Comparison of ENCODE assay signal across 1 cellular context in the genomic region with DNA sequence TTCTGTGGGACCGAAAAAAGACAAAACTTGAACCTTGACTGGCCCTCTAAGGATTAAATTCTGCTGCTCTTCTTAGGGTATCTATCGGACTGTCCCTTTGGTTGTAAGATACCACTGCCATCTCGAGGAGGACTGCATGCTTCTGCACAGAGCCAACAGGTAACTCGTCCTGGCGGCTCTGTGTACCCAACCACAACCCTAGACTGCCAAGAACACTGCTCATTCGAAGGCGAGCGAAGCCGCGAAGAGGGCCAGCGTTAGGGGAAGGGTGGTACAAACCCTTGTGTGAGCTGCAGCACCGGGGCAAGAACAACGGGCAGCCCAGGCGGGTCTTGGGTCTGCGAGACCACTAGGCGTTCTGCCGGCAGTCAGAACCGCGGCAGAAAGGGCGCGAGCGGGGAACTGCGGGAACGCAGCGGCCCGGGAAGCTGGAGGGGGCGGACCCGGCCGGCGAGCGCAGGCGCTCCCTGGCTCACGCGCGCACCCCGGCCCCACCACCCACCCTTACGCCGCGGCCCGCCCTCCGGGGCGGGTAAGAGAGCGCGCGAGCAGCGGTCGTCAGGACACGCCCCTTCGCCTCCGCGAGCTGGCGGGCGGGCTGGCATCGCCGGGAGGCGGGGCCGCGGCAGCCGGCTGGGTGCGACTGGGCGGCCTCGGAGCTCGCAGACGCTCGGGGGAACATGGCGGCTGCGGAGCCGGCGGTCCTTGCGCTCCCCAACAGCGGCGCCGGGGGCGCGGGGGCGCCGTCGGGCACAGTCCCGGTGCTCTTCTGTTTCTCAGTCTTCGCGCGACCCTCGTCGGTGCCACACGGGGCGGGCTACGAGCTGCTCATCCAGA.
TF ChIP-seq lines count a peak whose summit lies in the region.

A gene (plus strand): TSS at position 663 of the 837 bp plus-strand sequence. CDS start 18 bp downstream, at position 681.

TF ChIP-seq in HepG2, 621 proteins besides CTCF, POLR2A, EP300 and RAD21 (continued from another document and continues in another):
- TF ChIP-seq ZNF292 (CRISPR knock-in tag; IDR thresholded peaks at IDR 0.05; ENCODE audit: borderline replicate concordance, low read depth) (peak; percentile 47; the same call in 1 of the 2 replicates), ARNTL (CRISPR knock-in tag; IDR thresholded peaks at IDR 0.05) (peak; percentile 68; the same call in 1 of the 2 replicates), SP5 (CRISPR knock-in tag; IDR thresholded peaks at IDR 0.05; ENCODE audit: borderline replicate concordance, low read depth) (peak; percentile 60), CHD2 (IDR thresholded peaks at IDR 0.05; ENCODE audit: low read depth, low read length) (peak; percentile 32; the same call in 1 of the 2 replicates), RNF2 (conservative IDR thresholded peaks at IDR 0.05; ENCODE audit: low read depth) (peak; percentile 73), ONECUT2 (CRISPR knock-in tag; IDR thresholded peaks at IDR 0.05) (no peak), IRF2 (CRISPR knock-in tag; IDR thresholded peaks at IDR 0.05) (0 out of 2 replicates have a peak, but pooled peaks have one; percentile 69), POLR2G (IDR thresholded peaks at IDR 0.05; ENCODE audit: low read depth, low read length) (peak; percentile 71), AHR (CRISPR knock-in tag; IDR thresholded peaks at IDR 0.05) (0 out of 2 replicates have a peak, but pooled peaks have one; percentile 45), KMT2A (CRISPR knock-in tag; IDR thresholded peaks at IDR 0.05) (0 out of 2 replicates have a peak, but pooled peaks have one; percentile 33), ZNF816 (CRISPR knock-in tag; IDR thresholded peaks at IDR 0.05; ENCODE audit: borderline replicate concordance) (peak; percentile 84; the same call in 1 of the 2 replicates), ATF7-NPFF (CRISPR knock-in tag; IDR thresholded peaks at IDR 0.05; ENCODE audit: low read depth) (peak; percentile 20), ZNF605 (CRISPR knock-in tag; IDR thresholded peaks at IDR 0.05) (peak; percentile 4; the same call in 1 of the 2 replicates), ZNF777 (CRISPR knock-in tag; IDR thresholded peaks at IDR 0.05) (peak; percentile 89), ZNF430 (CRISPR knock-in tag; IDR thresholded peaks at IDR 0.05) (0 out of 2 replicates have a peak, but pooled peaks have one; percentile 67), ZNF335 (CRISPR knock-in tag; IDR thresholded peaks at IDR 0.05) (no peak), ZNF678 (CRISPR knock-in tag; IDR thresholded peaks at IDR 0.05) (peak; percentile 56; the same call in 1 of the 2 replicates), ZNF670 (CRISPR knock-in tag; IDR thresholded peaks at IDR 0.05; ENCODE audit: borderline replicate concordance) (peak; percentile 76; the same call in 1 of the 2 replicates), CENPT (CRISPR knock-in tag; IDR thresholded peaks at IDR 0.05; ENCODE audit: low read depth) (0 out of 2 replicates have a peak, but pooled peaks have one; percentile 49), RORA (CRISPR knock-in tag; IDR thresholded peaks at IDR 0.05) (no peak), ZNF367 (CRISPR knock-in tag; IDR thresholded peaks at IDR 0.05; ENCODE audit: borderline replicate concordance) (0 out of 2 replicates have a peak, but pooled peaks have one; percentile 27), HNF4A (CRISPR knock-in tag; IDR thresholded peaks at IDR 0.05) (no peak), ZNF230 (CRISPR knock-in tag; IDR thresholded peaks at IDR 0.05) (0 out of 2 replicates have a peak, but pooled peaks have one; percentile 45), HNF4G (IDR thresholded peaks at IDR 0.05; ENCODE audit: borderline replicate concordance, low read depth, low read length) (peak; percentile 35; the same call in 1 of the 2 replicates), HNF4G (CRISPR knock-in tag; IDR thresholded peaks at IDR 0.05; ENCODE audit: borderline replicate concordance, low read depth) (no peak), SOX6 (IDR thresholded peaks at IDR 0.05) (no peak), SOX6 (CRISPR knock-in tag; IDR thresholded peaks at IDR 0.05) (0 out of 2 replicates have a peak, but pooled peaks have one; percentile 10), TEAD3 (CRISPR knock-in tag; optimal IDR thresholded peaks at IDR 0.05; ENCODE audit: borderline replicate concordance) (peak; percentile 41)
- TF ChIP-seq, protein P1, sequence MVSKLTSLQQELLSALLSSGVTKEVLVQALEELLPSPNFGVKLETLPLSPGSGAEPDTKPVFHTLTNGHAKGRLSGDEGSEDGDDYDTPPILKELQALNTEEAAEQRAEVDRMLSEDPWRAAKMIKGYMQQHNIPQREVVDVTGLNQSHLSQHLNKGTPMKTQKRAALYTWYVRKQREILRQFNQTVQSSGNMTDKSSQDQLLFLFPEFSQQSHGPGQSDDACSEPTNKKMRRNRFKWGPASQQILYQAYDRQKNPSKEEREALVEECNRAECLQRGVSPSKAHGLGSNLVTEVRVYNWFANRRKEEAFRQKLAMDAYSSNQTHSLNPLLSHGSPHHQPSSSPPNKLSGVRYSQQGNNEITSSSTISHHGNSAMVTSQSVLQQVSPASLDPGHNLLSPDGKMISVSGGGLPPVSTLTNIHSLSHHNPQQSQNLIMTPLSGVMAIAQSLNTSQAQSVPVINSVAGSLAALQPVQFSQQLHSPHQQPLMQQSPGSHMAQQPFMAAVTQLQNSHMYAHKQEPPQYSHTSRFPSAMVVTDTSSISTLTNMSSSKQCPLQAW (CRISPR knock-in tag; IDR thresholded peaks at IDR 0.05): 0 out of 2 replicates have a peak, but pooled peaks have one; percentile 38
- TF ChIP-seq, protein P2, sequence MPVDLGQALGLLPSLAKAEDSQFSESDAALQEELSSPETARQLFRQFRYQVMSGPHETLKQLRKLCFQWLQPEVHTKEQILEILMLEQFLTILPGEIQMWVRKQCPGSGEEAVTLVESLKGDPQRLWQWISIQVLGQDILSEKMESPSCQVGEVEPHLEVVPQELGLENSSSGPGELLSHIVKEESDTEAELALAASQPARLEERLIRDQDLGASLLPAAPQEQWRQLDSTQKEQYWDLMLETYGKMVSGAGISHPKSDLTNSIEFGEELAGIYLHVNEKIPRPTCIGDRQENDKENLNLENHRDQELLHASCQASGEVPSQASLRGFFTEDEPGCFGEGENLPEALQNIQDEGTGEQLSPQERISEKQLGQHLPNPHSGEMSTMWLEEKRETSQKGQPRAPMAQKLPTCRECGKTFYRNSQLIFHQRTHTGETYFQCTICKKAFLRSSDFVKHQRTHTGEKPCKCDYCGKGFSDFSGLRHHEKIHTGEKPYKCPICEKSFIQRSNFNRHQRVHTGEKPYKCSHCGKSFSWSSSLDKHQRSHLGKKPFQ (CRISPR knock-in tag; IDR thresholded peaks at IDR 0.05; ENCODE audit: insufficient replicate concordance): peak; percentile 29
- TF ChIP-seq, protein P3, sequence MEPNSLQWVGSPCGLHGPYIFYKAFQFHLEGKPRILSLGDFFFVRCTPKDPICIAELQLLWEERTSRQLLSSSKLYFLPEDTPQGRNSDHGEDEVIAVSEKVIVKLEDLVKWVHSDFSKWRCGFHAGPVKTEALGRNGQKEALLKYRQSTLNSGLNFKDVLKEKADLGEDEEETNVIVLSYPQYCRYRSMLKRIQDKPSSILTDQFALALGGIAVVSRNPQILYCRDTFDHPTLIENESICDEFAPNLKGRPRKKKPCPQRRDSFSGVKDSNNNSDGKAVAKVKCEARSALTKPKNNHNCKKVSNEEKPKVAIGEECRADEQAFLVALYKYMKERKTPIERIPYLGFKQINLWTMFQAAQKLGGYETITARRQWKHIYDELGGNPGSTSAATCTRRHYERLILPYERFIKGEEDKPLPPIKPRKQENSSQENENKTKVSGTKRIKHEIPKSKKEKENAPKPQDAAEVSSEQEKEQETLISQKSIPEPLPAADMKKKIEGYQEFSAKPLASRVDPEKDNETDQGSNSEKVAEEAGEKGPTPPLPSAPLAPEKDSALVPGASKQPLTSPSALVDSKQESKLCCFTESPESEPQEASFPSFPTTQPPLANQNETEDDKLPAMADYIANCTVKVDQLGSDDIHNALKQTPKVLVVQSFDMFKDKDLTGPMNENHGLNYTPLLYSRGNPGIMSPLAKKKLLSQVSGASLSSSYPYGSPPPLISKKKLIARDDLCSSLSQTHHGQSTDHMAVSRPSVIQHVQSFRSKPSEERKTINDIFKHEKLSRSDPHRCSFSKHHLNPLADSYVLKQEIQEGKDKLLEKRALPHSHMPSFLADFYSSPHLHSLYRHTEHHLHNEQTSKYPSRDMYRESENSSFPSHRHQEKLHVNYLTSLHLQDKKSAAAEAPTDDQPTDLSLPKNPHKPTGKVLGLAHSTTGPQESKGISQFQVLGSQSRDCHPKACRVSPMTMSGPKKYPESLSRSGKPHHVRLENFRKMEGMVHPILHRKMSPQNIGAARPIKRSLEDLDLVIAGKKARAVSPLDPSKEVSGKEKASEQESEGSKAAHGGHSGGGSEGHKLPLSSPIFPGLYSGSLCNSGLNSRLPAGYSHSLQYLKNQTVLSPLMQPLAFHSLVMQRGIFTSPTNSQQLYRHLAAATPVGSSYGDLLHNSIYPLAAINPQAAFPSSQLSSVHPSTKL (CRISPR knock-in tag; IDR thresholded peaks at IDR 0.05): peak; percentile 15; the same call in 1 of the 2 replicates
- TF ChIP-seq, protein P4, sequence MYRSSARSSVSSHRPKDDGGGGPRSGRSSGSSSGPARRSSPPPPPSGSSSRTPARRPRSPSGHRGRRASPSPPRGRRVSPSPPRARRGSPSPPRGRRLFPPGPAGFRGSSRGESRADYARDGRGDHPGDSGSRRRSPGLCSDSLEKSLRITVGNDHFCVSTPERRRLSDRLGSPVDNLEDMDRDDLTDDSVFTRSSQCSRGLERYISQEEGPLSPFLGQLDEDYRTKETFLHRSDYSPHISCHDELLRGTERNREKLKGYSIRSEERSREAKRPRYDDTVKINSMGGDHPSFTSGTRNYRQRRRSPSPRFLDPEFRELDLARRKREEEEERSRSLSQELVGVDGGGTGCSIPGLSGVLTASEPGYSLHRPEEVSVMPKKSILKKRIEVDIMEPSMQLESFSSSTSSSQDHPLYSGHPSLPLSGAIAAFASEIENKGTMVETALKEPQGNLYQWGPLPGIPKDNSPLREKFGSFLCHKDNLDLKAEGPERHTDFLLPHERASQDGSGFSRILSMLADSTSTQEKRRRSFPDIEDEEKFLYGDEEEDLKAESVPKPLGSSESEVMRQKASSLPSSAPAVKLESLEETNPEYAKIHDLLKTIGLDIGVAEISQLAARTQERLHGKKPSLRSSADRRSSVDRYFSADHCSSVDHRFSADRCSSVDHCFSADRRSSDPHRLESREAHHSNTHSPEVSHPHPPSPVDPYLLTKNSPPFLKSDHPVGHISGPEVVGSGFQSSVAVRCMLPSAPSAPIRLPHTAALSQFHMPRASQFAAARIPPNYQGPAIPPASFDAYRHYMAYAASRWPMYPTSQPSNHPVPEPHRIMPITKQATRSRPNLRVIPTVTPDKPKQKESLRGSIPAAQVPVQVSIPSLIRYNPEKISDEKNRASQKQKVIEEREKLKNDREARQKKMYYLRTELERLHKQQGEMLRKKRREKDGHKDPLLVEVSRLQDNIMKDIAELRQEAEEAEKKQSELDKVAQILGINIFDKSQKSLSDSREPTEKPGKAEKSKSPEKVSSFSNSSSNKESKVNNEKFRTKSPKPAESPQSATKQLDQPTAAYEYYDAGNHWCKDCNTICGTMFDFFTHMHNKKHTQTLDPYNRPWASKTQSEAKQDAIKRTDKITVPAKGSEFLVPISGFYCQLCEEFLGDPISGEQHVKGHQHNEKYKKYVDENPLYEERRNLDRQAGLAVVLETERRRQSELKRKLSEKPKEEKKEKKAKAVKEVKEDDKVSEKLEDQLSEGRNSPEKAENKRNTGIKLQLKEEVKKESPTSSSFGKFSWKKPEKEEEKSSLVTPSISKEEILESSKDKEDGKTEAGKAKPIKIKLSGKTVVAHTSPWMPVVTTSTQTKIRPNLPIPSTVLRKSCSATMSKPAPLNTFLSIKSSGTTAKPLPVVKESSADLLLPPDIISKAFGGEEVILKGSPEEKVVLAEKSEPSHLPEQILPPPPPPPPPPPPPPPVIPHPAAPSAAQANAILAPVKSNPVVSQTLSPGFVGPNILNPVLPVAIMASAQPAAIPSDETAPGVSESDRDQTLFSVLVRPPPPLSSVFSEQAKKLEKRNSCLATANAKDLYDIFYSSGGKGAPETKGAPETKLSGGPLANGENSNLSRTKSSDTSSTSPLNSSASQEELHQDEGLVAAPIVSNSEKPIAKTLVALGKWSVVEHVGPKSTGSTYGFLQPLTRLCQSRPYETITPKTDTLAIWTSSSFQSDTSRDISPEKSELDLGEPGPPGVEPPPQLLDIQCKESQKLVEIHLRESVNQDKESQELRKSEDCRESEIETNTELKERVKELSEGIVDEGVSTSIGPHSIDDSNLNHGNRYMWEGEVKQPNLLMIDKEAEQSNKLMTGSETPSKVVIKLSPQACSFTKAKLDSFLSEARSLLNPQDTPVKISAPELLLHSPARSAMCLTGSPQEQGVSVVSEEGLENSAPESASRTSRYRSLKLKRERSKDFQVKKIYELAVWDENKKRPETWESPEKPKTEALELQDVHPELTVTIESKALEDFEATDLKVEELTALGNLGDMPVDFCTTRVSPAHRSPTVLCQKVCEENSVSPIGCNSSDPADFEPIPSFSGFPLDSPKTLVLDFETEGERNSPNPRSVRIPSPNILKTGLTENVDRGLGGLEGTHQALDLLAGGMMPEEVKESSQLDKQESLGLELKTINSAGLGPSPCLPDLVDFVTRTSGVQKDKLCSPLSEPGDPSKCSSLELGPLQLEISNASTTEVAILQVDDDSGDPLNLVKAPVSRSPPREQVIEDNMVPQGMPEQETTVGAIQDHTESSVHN (CRISPR knock-in tag; IDR thresholded peaks at IDR 0.05): no peak
- TF ChIP-seq, protein P5, sequence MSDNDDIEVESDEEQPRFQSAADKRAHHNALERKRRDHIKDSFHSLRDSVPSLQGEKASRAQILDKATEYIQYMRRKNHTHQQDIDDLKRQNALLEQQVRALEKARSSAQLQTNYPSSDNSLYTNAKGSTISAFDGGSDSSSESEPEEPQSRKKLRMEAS (IDR thresholded peaks at IDR 0.05): peak; percentile 66
- TF ChIP-seq, protein P6, sequence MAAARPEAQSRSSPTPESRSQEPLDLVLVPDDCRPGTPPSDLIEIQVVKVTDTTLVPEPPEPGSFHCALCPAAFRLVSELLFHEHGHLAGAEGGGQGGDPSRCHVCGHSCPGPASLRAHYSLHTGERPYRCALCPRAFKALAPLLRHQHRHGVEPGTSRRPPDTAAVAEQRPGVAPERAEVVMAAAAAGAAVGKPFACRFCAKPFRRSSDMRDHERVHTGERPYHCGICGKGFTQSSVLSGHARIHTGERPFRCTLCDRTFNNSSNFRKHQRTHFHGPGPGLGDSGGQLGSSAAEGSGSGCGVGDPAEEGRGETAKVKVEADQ (CRISPR knock-in tag; IDR thresholded peaks at IDR 0.05; ENCODE audit: borderline replicate concordance): 0 out of 2 replicates have a peak, but pooled peaks have one; percentile 18
